ENCODE assay signal across 8 cellular contexts in the genomic region with DNA sequence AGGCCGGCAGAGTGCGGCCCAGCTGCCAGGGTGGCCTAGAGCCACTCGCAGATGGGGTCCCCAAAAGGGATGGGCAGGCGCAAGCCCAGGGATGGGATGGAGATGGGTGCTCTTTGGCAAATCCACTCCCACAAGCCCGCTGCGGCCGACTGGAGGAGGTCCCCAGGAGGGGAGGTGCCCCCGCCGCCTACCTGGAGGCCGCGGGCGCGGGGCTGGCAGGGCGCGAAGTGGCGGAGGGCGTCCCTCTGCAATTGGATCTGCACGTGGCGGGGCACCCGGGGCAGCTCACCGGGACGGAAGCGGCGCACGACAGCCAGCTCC. TPM values are rescaled to one million over a fixed set of nuclear protein-coding genes. Genes with fewer than 3 reads are reported as not detected.
A peak's percentile ranks its signal among the peaks of the same experiment; 100 is the strongest.
DNase-seq lines count a peak whose midpoint lies in the region; ATAC-seq, FAIRE-seq and TF ChIP-seq lines count a peak whose summit lies in the region.

No MANE protein-coding gene starts in this region.

- H3K36me3 ChIP-seq in kidney (ENCODE audit: control insufficient read depth in 1 of 2, insufficient read depth in 2 of 2, low read length in 2 of 2), result peaks cover 0 to 3% of the 10 kb centered on the region in 2 donors
- H3K36me3 ChIP-seq in testis (ENCODE audit: low read depth, missing control alignments), result no peaks in the 10 kb centered on the region

- intact Hi-C loops in activated naive CD4-positive, alpha-beta T cell treated with anti-CD3 and anti-CD28 coated beads for 36 hours (cut with micrococcal nuclease), result loop anchor here (1.0 to 10.0 kb wide), 15 partner anchors 16 to 813 kb away; a partner anchor contains a TSS
- intact Hi-C loops in kidney (cut with DNase I) (no loop called here), testis (cut with DNase I; ENCODE audit: low total_unique reads) (no loop called here)

- H3K4me1 ChIP-seq in kidney (ENCODE audit: control insufficient read depth in 1 of 2, insufficient read depth in 1 of 2, low read depth in 1 of 2, low read length in 2 of 2), result peaks cover 15 to 20% of the 10 kb centered on the region in 2 donors
- peaks cover 33% of the 10 kb centered on the region for H3K4me1 ChIP-seq in testis

- H3K4me3 ChIP-seq in kidney (ENCODE audit: low read length in 2 of 2) (peak overlapping the region; percentile 84 to 91), testis (peak overlapping the region; percentile 68 to 71)

- H3K27ac Mint-ChIP-seq in activated naive CD4-positive, alpha-beta T cell treated with anti-CD3 and anti-CD28 coated beads for 36 hours, result peak overlapping the region; percentile 92
- peak overlapping the region; percentile 97 for H3K27ac Mint-ChIP-seq in activated naive CD8-positive, alpha-beta T cell treated with anti-CD3 and anti-CD28 coated beads, Interleukin-2, amount 10 ng/mL, durations not matched to agents 7 days and 5 days

- H3K27me3 ChIP-seq in testis, result no peaks in the 10 kb centered on the region

- H3K36me3 Mint-ChIP-seq in activated naive CD4-positive, alpha-beta T cell treated with anti-CD3 and anti-CD28 coated beads for 36 hours (ENCODE audit: low read depth), result peaks cover 5% of the 10 kb centered on the region
- H3K36me3 Mint-ChIP-seq in activated naive CD8-positive, alpha-beta T cell treated with anti-CD3 and anti-CD28 coated beads, Interleukin-2, amount 10 ng/mL, durations not matched to agents 7 days and 5 days, result peaks cover 2% of the 10 kb centered on the region

- CTCF ChIA-PET in activated naive CD4-positive, alpha-beta T cell treated with anti-CD3 and anti-CD28 coated beads for 36 hours (lab: Charles Lee), result interaction anchor here (1.6 to 5.1 kb wide), 4 partner anchors 14 to 78 kb away, joined by 5 to 66 read pairs (median 20); a partner anchor contains a TSS

- WGBS in testis, 2 donors, result 0% methylated on average over 18 of the region's 25 CpGs; no CpG with 5 or more reads in 1 of the 2 donors

- no peak for FAIRE-seq in kidney (lab: Jason Lieb, UNC)

- H3K9ac ChIP-seq in kidney (ENCODE audit: low read length in 2 of 2), result peak overlapping the region; percentile 77

- H3K4me3 Mint-ChIP-seq in activated naive CD4-positive, alpha-beta T cell treated with anti-CD3 and anti-CD28 coated beads for 36 hours, result peak overlapping the region; percentile 90
- peak overlapping the region; percentile 96 for H3K4me3 Mint-ChIP-seq in activated naive CD8-positive, alpha-beta T cell treated with anti-CD3 and anti-CD28 coated beads, Interleukin-2, amount 10 ng/mL, durations not matched to agents 7 days and 5 days

- peaks cover 13% of the 10 kb centered on the region for H3K27me3 Mint-ChIP-seq in activated naive CD4-positive, alpha-beta T cell treated with anti-CD3 and anti-CD28 coated beads for 36 hours (ENCODE audit: low read depth)
- H3K27me3 Mint-ChIP-seq in activated naive CD8-positive, alpha-beta T cell treated with anti-CD3 and anti-CD28 coated beads, Interleukin-2, amount 10 ng/mL, durations not matched to agents 7 days and 5 days, result peaks cover 7% of the 10 kb centered on the region

- H3K4me1 Mint-ChIP-seq in activated naive CD4-positive, alpha-beta T cell treated with anti-CD3 and anti-CD28 coated beads for 36 hours (ENCODE audit: low read depth), result peaks cover 12% of the 10 kb centered on the region
- H3K4me1 Mint-ChIP-seq in activated naive CD8-positive, alpha-beta T cell treated with anti-CD3 and anti-CD28 coated beads, Interleukin-2, amount 10 ng/mL, durations not matched to agents 7 days and 5 days, result peaks cover 17% of the 10 kb centered on the region

- no peaks in the 10 kb centered on the region for H3K9me3 ChIP-seq in kidney (ENCODE audit: control insufficient read depth in 1 of 2, low read length in 2 of 2)
- no peaks in the 10 kb centered on the region for H3K9me3 ChIP-seq in testis

- H3K9me3 Mint-ChIP-seq in activated naive CD4-positive, alpha-beta T cell treated with anti-CD3 and anti-CD28 coated beads for 36 hours, result no peaks in the 10 kb centered on the region
- H3K9me3 Mint-ChIP-seq in activated naive CD8-positive, alpha-beta T cell treated with anti-CD3 and anti-CD28 coated beads, Interleukin-2, amount 10 ng/mL, durations not matched to agents 7 days and 5 days, result no peaks in the 10 kb centered on the region

- H3K27ac ChIP-seq in kidney (ENCODE audit: low read depth in 2 of 2, low read length in 2 of 2) (peak overlapping the region; percentile 92 to 96), testis (peak overlapping the region; percentile 77 to 99)

- no peak for TF ChIP-seq POLR2A in testis (IDR thresholded peaks at IDR 0.05)

- DNase-seq in activated naive CD4-positive, alpha-beta T cell treated with anti-CD3 and anti-CD28 coated beads for 36 hours, result no peak
- DNase-seq in activated naive CD4-positive, alpha-beta T cell treated with Interleukin-2 at 50 U/mL for 16 hours, result no peak
- DNase-seq in activated naive CD8-positive, alpha-beta T cell treated with anti-CD3 and anti-CD28 coated beads, Interleukin-2, amount 10 ng/mL, durations not matched to agents 7 days and 5 days, result no peak
- DNase-seq in kidney (no peak), testis (no peak), DMS79 treated with DMSO at 0.1 percent for 48 hours (lab: John Stamatoyannopoulos, UW) (no peak), AG20443 (ENCODE audit: low spot score) (no peak)

- TF ChIP-seq CTCF in kidney (IDR thresholded peaks at IDR 0.05; ENCODE audit: borderline replicate concordance, extremely low read depth, insufficient read depth), result no peak
- TF ChIP-seq CTCF in testis (IDR thresholded peaks at IDR 0.05), result no peak

- POLR2A ChIA-PET in activated naive CD8-positive, alpha-beta T cell treated with anti-CD3 and anti-CD28 coated beads, Interleukin-2, amount 10 ng/mL, durations not matched to agents 7 days and 5 days (lab: Charles Lee), result interaction anchor here (0.6 to 6.4 kb wide), 10 partner anchors 9 to 867 kb away, joined by 3 to 182 read pairs (median 12); a partner anchor contains a TSS

- ATAC-seq in HG03139 (IDR thresholded peaks at IDR 0.05; ENCODE audit: unreplicated experiment), result peak; percentile 7
- ATAC-seq in activated naive CD8-positive, alpha-beta T cell treated with anti-CD3 and anti-CD28 coated beads, Interleukin-2, amount 10 ng/mL, durations not matched to agents 7 days and 5 days (ENCODE audit: low read depth), result peak; percentile 24

RNA-seq across cellular contexts. Expression of a gene that starts 0.7 kb away (rescaled TPM):
- 10 to 100 TPM; 14.7 to 15.8 TPM for total RNA-seq in activated naive CD4-positive, alpha-beta T cell treated with anti-CD3 and anti-CD28 coated beads for 36 hours
- total RNA-seq in activated naive CD8-positive, alpha-beta T cell treated with anti-CD3 and anti-CD28 coated beads, Interleukin-2, amount 10 ng/mL, durations not matched to agents 7 days and 5 days, result 10 to 100 TPM; 50.8 to 51.7 TPM
- total RNA-seq in kidney (17.3 TPM), testis (10 to 100 TPM; 30.4 to 43.5 TPM)
- polyA plus RNA-seq in kidney (ENCODE audit: insufficient read depth, low read depth, low replicate concordance) (22.8 TPM), testis (ENCODE audit: insufficient read depth, low read depth, low replicate concordance) (39.2 TPM)

RNA-seq across cellular contexts. Expression of a gene that starts 4.7 kb away (rescaled TPM):
- total RNA-seq in activated naive CD4-positive, alpha-beta T cell treated with anti-CD3 and anti-CD28 coated beads for 36 hours, result 1 to 10 TPM in 1 of 2 experiments, under 1 TPM in 1; 0.60 to 1.5 TPM
- total RNA-seq in activated naive CD8-positive, alpha-beta T cell treated with anti-CD3 and anti-CD28 coated beads, Interleukin-2, amount 10 ng/mL, durations not matched to agents 7 days and 5 days, result 1 to 10 TPM; 3.7 to 5.7 TPM
- total RNA-seq in kidney (43.6 TPM), testis (10 to 100 TPM; 78.0 to 85.1 TPM)
- polyA plus RNA-seq in kidney (ENCODE audit: insufficient read depth, low read depth, low replicate concordance) (35.6 TPM), testis (ENCODE audit: insufficient read depth, low read depth, low replicate concordance) (46.8 TPM)

RNA-seq across cellular contexts. Expression of a gene that starts 16.0 kb away (rescaled TPM):
- 1 to 10 TPM; 6.3 to 7.8 TPM for total RNA-seq in activated naive CD4-positive, alpha-beta T cell treated with anti-CD3 and anti-CD28 coated beads for 36 hours
- total RNA-seq in activated naive CD8-positive, alpha-beta T cell treated with anti-CD3 and anti-CD28 coated beads, Interleukin-2, amount 10 ng/mL, durations not matched to agents 7 days and 5 days, result 10 to 100 TPM; 11.8 to 12.8 TPM
- 14.8 TPM for total RNA-seq in kidney
- polyA plus RNA-seq in kidney (ENCODE audit: insufficient read depth, low read depth, low replicate concordance), result 18.5 TPM
- 10 to 100 TPM; 31.7 to 37.7 TPM for total RNA-seq in testis
- polyA plus RNA-seq in testis (ENCODE audit: insufficient read depth, low read depth, low replicate concordance), result 71.6 TPM

RNA-seq across cellular contexts. Expression of a gene that starts 19.3 kb away (rescaled TPM):
- total RNA-seq in activated naive CD4-positive, alpha-beta T cell treated with anti-CD3 and anti-CD28 coated beads for 36 hours, result 100 to 1,000 TPM; 194 to 204 TPM
- 100 to 1,000 TPM; 207 to 208 TPM for total RNA-seq in activated naive CD8-positive, alpha-beta T cell treated with anti-CD3 and anti-CD28 coated beads, Interleukin-2, amount 10 ng/mL, durations not matched to agents 7 days and 5 days
- total RNA-seq in kidney (145 TPM), testis (100 to 1,000 TPM; 194 TPM)
- polyA plus RNA-seq in kidney (ENCODE audit: insufficient read depth, low read depth, low replicate concordance) (140 TPM), testis (ENCODE audit: insufficient read depth, low read depth, low replicate concordance) (222 TPM)

RNA-seq across cellular contexts. Expression of a gene that starts 50.8 kb away (rescaled TPM):
- total RNA-seq in activated naive CD4-positive, alpha-beta T cell treated with anti-CD3 and anti-CD28 coated beads for 36 hours, result 1 to 10 TPM; 3.5 to 4.8 TPM
- total RNA-seq in activated naive CD8-positive, alpha-beta T cell treated with anti-CD3 and anti-CD28 coated beads, Interleukin-2, amount 10 ng/mL, durations not matched to agents 7 days and 5 days, result 1 to 10 TPM; 3.4 to 4.8 TPM
- total RNA-seq in kidney, result 35.3 TPM
- polyA plus RNA-seq in kidney (ENCODE audit: insufficient read depth, low read depth, low replicate concordance), result 61.2 TPM
- 10 to 100 TPM; 56.6 to 93.8 TPM for total RNA-seq in testis
- 37.3 TPM for polyA plus RNA-seq in testis (ENCODE audit: insufficient read depth, low read depth, low replicate concordance)
